ENCODE assay signal across 8 cellular contexts in the genomic region with DNA sequence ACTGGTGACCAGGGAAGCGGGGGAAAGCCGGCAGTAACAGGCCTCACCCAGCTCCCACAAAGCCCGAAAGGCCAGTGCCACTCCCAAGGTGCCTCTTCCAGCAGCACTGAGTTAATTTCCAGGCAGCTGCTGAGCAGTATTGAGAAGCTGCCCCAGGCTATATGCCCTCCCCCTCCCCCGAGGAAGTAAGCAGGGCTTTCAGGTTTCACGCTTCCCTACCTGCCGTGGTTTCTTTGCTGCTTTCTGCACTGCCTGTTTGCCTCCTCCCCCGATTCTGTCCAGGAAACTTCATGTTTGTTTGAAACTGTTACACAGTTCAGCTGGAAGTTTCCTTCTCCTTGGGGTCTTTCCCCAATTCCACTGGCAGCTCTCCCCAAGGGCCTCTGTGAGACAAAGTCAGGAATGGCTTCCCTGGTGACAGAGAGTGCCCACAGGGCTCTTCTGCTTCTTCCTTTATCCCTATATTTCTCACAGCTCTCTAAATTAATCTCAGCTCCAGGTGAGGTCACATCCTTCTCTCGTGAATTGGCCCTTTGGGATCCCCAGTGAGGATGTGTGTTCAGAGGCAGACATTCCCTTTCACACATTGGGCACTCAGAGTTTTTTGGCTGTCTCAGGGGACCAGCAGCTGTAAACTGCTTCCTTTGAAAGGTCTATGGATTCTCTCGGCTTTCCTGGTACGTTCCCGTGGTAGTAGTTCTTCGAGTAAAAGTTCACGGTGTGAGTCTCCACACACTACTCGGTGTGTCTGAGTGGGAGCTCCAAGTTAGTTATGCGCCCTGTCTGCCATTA. TPM values are rescaled to one million over a fixed set of nuclear protein-coding genes. Genes with fewer than 3 reads are reported as not detected.
DNase-seq lines count a peak whose midpoint lies in the region; ATAC-seq and TF ChIP-seq lines count a peak whose summit lies in the region.

No MANE protein-coding gene starts in this region.

- H3K36me3 ChIP-seq in hepatocyte (replicated peaks; ENCODE audit: insufficient read depth, low read depth) (no peaks in the 10 kb centered on the region), MG63 (peaks cover 3% of the 10 kb centered on the region), tibial artery (no peaks in the 10 kb centered on the region)

- H3K27me3 ChIP-seq in CD4-positive, alpha-beta T cell (ENCODE audit: control insufficient read depth, insufficient read depth, low read length), result no peaks in the 10 kb centered on the region
- H3K27me3 ChIP-seq in hepatocyte (no peaks in the 10 kb centered on the region), MG63 (no peaks in the 10 kb centered on the region), tibial artery (no peaks in the 10 kb centered on the region)

- H3K4me1 ChIP-seq in hepatocyte (ENCODE audit: insufficient read depth), result no peaks in the 10 kb centered on the region
- peaks cover 0 to 12% (median 2%) of the 10 kb centered on the region in 4 donors for H3K4me1 ChIP-seq in tibial artery

- 62% methylated on average over 15 of the region's 15 CpGs for WGBS in hepatocyte (ENCODE audit: low lambda C conversion rate, missing lambda C conversion rate)

- H3K4me2 ChIP-seq in hepatocyte, result peak overlapping the region; percentile 50

- no peaks in the 10 kb centered on the region for H3K9me2 ChIP-seq in hepatocyte (replicated peaks; ENCODE audit: insufficient read depth)

- no peak overlapping the region for H2AFZ ChIP-seq in hepatocyte

- CTCF ChIA-PET in CD4-positive, alpha-beta T cell (lab: Charles Lee), result interaction anchor here (1.0 to 1.6 kb wide), 3 partner anchors 19 to 25 kb away, joined by 3 to 9 read pairs (median 3); a partner anchor contains a TSS

- peak; percentile 95 for ATAC-seq in CD4-positive, alpha-beta T cell (ENCODE audit: poor library complexity)
- ATAC-seq in GM19395 (IDR thresholded peaks at IDR 0.05; ENCODE audit: unreplicated experiment) (peak; percentile 98), HG03432 (IDR thresholded peaks at IDR 0.05; ENCODE audit: unreplicated experiment) (peak; percentile 99)
- peak; percentile 82 for ATAC-seq in stimulated activated naive CD8-positive, alpha-beta T cell treated with anti-CD3 and anti-CD28 coated beads, Interleukin-15, Interleukin-2, amounts not matched to agents 100 U/mL and 50 U/mL, for 24 hours

- peak overlapping the region; percentile 21 for H3K27ac ChIP-seq in CD4-positive, alpha-beta T cell (ENCODE audit: low read depth, low read length)
- peak overlapping the region; percentile 34 for H3K27ac ChIP-seq in hepatocyte
- H3K27ac ChIP-seq in tibial artery, result peak overlapping the region in 1 of 2 donors; percentile 0

- no peaks in the 10 kb centered on the region for H3K27me3 Mint-ChIP-seq in CD4-positive, alpha-beta T cell

- peak; percentile 14 to 53 (median 30) for DNase-seq in CD4-positive, alpha-beta T cell
- peak; percentile 26 for DNase-seq in activated CD4-positive, alpha-beta T cell treated with anti-CD3 and anti-CD28 coated beads, Interleukin-2, amount 50 U/mL, for 1 hour
- DNase-seq in hepatocyte (ENCODE audit: low spot score), result peak; percentile 34
- peak; percentile 40 for DNase-seq in stimulated activated naive CD8-positive, alpha-beta T cell treated with anti-CD3 and anti-CD28 coated beads, Interleukin-15, Interleukin-2, amounts not matched to agents 100 U/mL and 50 U/mL, for 24 hours
- no peak for DNase-seq in MG63
- DNase-seq in tibial artery, result no peak

- H3K27ac Mint-ChIP-seq in CD4-positive, alpha-beta T cell, result peak overlapping the region; percentile 80

- H3K9me3 ChIP-seq in CD4-positive, alpha-beta T cell (ENCODE audit: control insufficient read depth, low read length), result no peaks in the 10 kb centered on the region
- H3K9me3 ChIP-seq in hepatocyte (ENCODE audit: low read depth) (no peaks in the 10 kb centered on the region), MG63 (peaks cover 26% of the 10 kb centered on the region), tibial artery (peaks cover 0 to 6% (median 0%) of the 10 kb centered on the region in 3 donors)

- TF ChIP-seq CTCF in CD4-positive, alpha-beta T cell (IDR thresholded peaks at IDR 0.05), result no peak
- TF ChIP-seq CTCF in hepatocyte (IDR thresholded peaks at IDR 0.05; ENCODE audit: poor library complexity) (no peak), tibial artery (IDR thresholded peaks at IDR 0.05) (no peak)

- H4K20me1 ChIP-seq in hepatocyte (ENCODE audit: insufficient read depth, poor library complexity, severe bottlenecking), result no peaks in the 10 kb centered on the region

- peaks cover 3% of the 10 kb centered on the region for H3K9me3 Mint-ChIP-seq in CD4-positive, alpha-beta T cell

- H3K4me3 ChIP-seq in hepatocyte (no peak overlapping the region), MG63 (no peak overlapping the region), tibial artery (no peak overlapping the region)

- intact Hi-C loops in CD4-positive, alpha-beta T cell (cut with DNase I, micrococcal nuclease), result loop anchor here in 1 of 2 experiments (1.0 to 10.0 kb wide), 3 partner anchors 19 to 99 kb away; a partner anchor contains a TSS
- intact Hi-C loops in tibial artery (cut with DNase I; ENCODE audit: low total_unique reads), result no loop called here

- H3K4me3 Mint-ChIP-seq in CD4-positive, alpha-beta T cell, result peak overlapping the region; percentile 54

- H3K36me3 Mint-ChIP-seq in CD4-positive, alpha-beta T cell (ENCODE audit: low read depth), result peaks cover 22% of the 10 kb centered on the region

- POLR2A ChIA-PET in CD4-positive, alpha-beta T cell (lab: Charles Lee), result interaction anchor here (0.8 to 2.1 kb wide), 5 partner anchors 13 to 44 kb away, joined by 3 to 16 read pairs (median 3); a partner anchor contains a TSS

- peaks cover 86% of the 10 kb centered on the region for H3K79me2 ChIP-seq in hepatocyte

- peaks cover 90% of the 10 kb centered on the region for H3K4me1 Mint-ChIP-seq in CD4-positive, alpha-beta T cell (ENCODE audit: low read depth)

RNA-seq across cellular contexts. Expression of a gene that starts 19.4 kb away (rescaled TPM):
- total RNA-seq in CD4-positive, alpha-beta T cell, result 10 to 100 TPM; 49.4 to 51.9 TPM
- total RNA-seq in hepatocyte, result 65.4 and 71.8 TPM in 2 replicates
- 37.1 and 38.7 TPM in 2 replicates for polyA plus RNA-seq in hepatocyte
- 16.3 and 58.8 TPM in 2 replicates for total RNA-seq in MG63 (2014; rRNA removed; shearing (Covaris generic); ENCODE audit: low replicate concordance)

Comparison
In these comparisons a context has a peak if more than half of its experiments do, and no peak if none do; other contexts are left out.
1. DNase-seq: peak in CD4-positive, alpha-beta T cell (10 of 10), activated CD4-positive, alpha-beta T cell treated with anti-CD3 and anti-CD28 coated beads, Interleukin-2, amount 50 U/mL, for 1 hour (single experiment), hepatocyte (single experiment) and stimulated activated naive CD8-positive, alpha-beta T cell treated with anti-CD3 and anti-CD28 coated beads, Interleukin-15, Interleukin-2, amounts not matched to agents 100 U/mL and 50 U/mL, for 24 hours (single experiment); none in MG63 (single experiment) and tibial artery (0 of 2).
2. Peak in every context shown above with its lines, with median percentiles within 50 percentile points of each other: ATAC-seq.